8 cellular contexts compared by ENCODE assay signal in genomic region chr6:80105972-80106417, GRCh38. TPM values are rescaled to one million over a fixed set of nuclear protein-coding genes. Genes with fewer than 3 reads are reported as not detected.
DNase-seq lines count a peak whose midpoint lies in the region; ATAC-seq and TF ChIP-seq lines count a peak whose summit lies in the region.

No MANE protein-coding gene starts in this region.

- peaks cover 14% of the 10 kb centered on the region for H3K4me1 ChIP-seq in CD8-positive, alpha-beta memory T cell (ENCODE audit: insufficient read depth, low read length)

- peak overlapping the region; percentile 70 for H3K9ac ChIP-seq in SK-N-MC (ENCODE audit: insufficient read length)

- no peaks in the 10 kb centered on the region for H3K9me3 Mint-ChIP-seq in CD8-positive, alpha-beta memory T cell

- no peaks in the 10 kb centered on the region for H3K9me3 ChIP-seq in CD8-positive, alpha-beta memory T cell (ENCODE audit: low read length)
- no peaks in the 10 kb centered on the region for H3K9me3 ChIP-seq in SK-N-MC (ENCODE audit: low read depth, low read length)

- peaks cover 0 to 8% of the 10 kb centered on the region in 2 donors for H3K27me3 Mint-ChIP-seq in CD8-positive, alpha-beta memory T cell

- TF ChIP-seq CTCF in GM10248 (IDR thresholded peaks at IDR 0.05; ENCODE audit: control extremely low read depth, extremely low read depth, low read depth, missing control alignments), result no peak

- H3K27ac Mint-ChIP-seq in CD8-positive, alpha-beta memory T cell, result peak overlapping the region; percentile 13 to 94 (median 90)

- DNase-seq in CD8-positive, alpha-beta memory T cell, result no peak
- DNase-seq in H7 (no peak), SK-N-MC (ENCODE audit: low read depth, low spot score) (no peak), hepatic stellate cell (ENCODE audit: low spot score) (peak; percentile 4), substantia nigra (lab: John Stamatoyannopoulos, UW) (no peak), GM10248 (ENCODE audit: extremely low spot score) (no peak), NCI-H1436 treated with DMSO at 0.1 percent for 48 hours (lab: John Stamatoyannopoulos, UW) (no peak), sciatic nerve (ENCODE audit: low spot score) (no peak)

- peak overlapping the region; percentile 68 for H3K4me3 ChIP-seq in CD8-positive, alpha-beta memory T cell (ENCODE audit: low read length)
- H3K4me3 ChIP-seq in H7 (ENCODE audit: insufficient read depth, low read depth, low read length) (peak overlapping the region; percentile 15), SK-N-MC (peak overlapping the region; percentile 84)

- H3K4me3 Mint-ChIP-seq in CD8-positive, alpha-beta memory T cell, result peak overlapping the region; percentile 77 to 96 (median 94)

- H3K27me3 ChIP-seq in CD8-positive, alpha-beta memory T cell (ENCODE audit: insufficient read depth, low read length, poor library complexity, severe bottlenecking), result no peaks in the 10 kb centered on the region
- H3K27me3 ChIP-seq in H7 (ENCODE audit: control insufficient read depth, insufficient read depth, low read length), result no peaks in the 10 kb centered on the region; the same call in 1 of the 2 replicates

- no peaks in the 10 kb centered on the region for H3K36me3 ChIP-seq in CD8-positive, alpha-beta memory T cell (ENCODE audit: insufficient read depth, low read length)
- H3K36me3 ChIP-seq in H7 (replicated peaks; ENCODE audit: control insufficient read depth, insufficient read depth, low read length), result no peaks in the 10 kb centered on the region
- H3K36me3 ChIP-seq in SK-N-MC (ENCODE audit: insufficient read depth, low read length), result no peaks in the 10 kb centered on the region

- peaks cover 0 to 5% (median 0%) of the 10 kb centered on the region in 3 donors for H3K36me3 Mint-ChIP-seq in CD8-positive, alpha-beta memory T cell

- intact Hi-C loops in sciatic nerve (cut with DNase I), result no loop called here

- POLR2A ChIA-PET in CD8-positive, alpha-beta memory T cell (lab: Charles Lee), result interaction anchor here (0.7 to 1.5 kb wide), 3 partner anchors 102 to 159 kb away, joined by 3 to 8 read pairs (median 4); partner anchors contain the start of gene TTK
- POLR2A ChIA-PET in GM10248 (lab: Yijun Ruan, JAX), result interaction anchor here (1.3 kb wide), 1 partner anchor 11 kb away, joined by 3 read pairs; no protein-coding TSS in a partner anchor

- no peak for ATAC-seq in sciatic nerve

- H3K4me1 Mint-ChIP-seq in CD8-positive, alpha-beta memory T cell, result peaks cover 18 to 34% (median 31%) of the 10 kb centered on the region in 3 donors

- no peak overlapping the region for H3K27ac ChIP-seq in CD8-positive, alpha-beta memory T cell (ENCODE audit: low read depth, low read length)
- no peak overlapping the region; the same call in 1 of the 2 replicates for H3K27ac ChIP-seq in SK-N-MC
- peak overlapping the region; percentile 46 for H3K27ac ChIP-seq in substantia nigra (ENCODE audit: low read depth, low read length, poor library complexity, severe bottlenecking)

- CTCF ChIA-PET in CD8-positive, alpha-beta memory T cell (lab: Charles Lee), result interaction anchor here (0.7 to 1.3 kb wide), 3 partner anchors 13 to 236 kb away, joined by 3 to 8 read pairs (median 3); no protein-coding TSS in a partner anchor
- CTCF ChIA-PET in GM10248 (lab: Yijun Ruan, JAX), result interaction anchor here (0.6 to 1.5 kb wide), 4 partner anchors 13 to 157 kb away, joined by 3 to 8 read pairs (median 4); no protein-coding TSS in a partner anchor

RNA-seq across cellular contexts. Expression of gene BCKDHB, which starts 0.5 kb away (rescaled TPM):
- total RNA-seq in CD8-positive, alpha-beta memory T cell, result 10 to 100 TPM; 14.4 to 15.0 TPM
- polyA plus RNA-seq in CD8-positive, alpha-beta memory T cell, result 19.8 TPM
- 17.4 and 19.4 TPM in 2 replicates for total RNA-seq in H7 (2014; rRNA removed; shearing (Covaris generic))
- total RNA-seq in sciatic nerve, result 25.0 TPM

Comparison
In these comparisons a context has a peak if more than half of its experiments do, and no peak if none do; other contexts are left out.
1. H3K4me3 ChIP-seq: peak in every context shown above with its lines; median percentile 84 in SK-N-MC; 68 in CD8-positive, alpha-beta memory T cell; 15 in H7.